In the genomic region with DNA sequence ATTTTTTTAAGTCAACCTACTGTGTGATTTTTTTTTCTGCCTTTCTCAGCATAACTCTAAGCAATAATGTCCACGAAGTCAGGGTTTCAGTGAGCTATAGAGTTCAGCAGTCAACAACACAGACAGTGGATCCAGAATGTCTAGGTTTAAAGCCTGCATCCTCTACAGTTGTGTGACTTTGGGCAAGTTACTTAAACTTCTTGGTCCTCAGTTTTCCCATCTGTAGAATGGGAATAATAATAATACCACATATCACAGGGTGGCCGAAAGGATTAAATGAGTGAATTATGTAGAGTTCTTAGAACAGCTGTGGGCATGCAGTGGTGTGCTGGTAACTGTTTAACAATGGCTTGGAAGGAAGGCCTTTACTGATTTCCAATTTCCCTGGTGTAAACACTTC, we compare ENCODE assay signal across 22 cellular contexts.
"Had no signal": no experiment of that assay in that cellular context is flagged by ENCODE, and none has a peak within 500 bp of the region (broad histone marks: within the 10 kb centered on the region; RNA-seq: fewer than 3 reads in every experiment).

No MANE protein-coding gene starts in this region.

- ATAC-seq: foreskin keratinocyte; left cardiac atrium; lower lobe of right lung; pancreas; right cardiac atrium; stimulated activated effector memory CD8-positive, alpha-beta T cell treated with anti-CD3 and anti-CD28 coated beads, Interleukin-12 subunit alpha, Interleukin-12 subunit beta, amount 100 ng/mL, for 72 hours; stimulated activated naive CD8-positive, alpha-beta T cell treated with anti-CD3 and anti-CD28 coated beads, Interleukin-15, Interleukin-2, amounts not matched to agents 100 U/mL and 50 U/mL, for 24 hours had no signal

- H3K27ac ChIP-seq: colonic mucosa, foreskin keratinocyte, hepatocyte, left ventricle myocardium inferior, lower lobe of right lung, pancreas, suprapubic skin, thyroid gland, uterus had no signal

- H3K27me3 Mint-ChIP-seq: progenitor cell of endocrine pancreas, type B pancreatic cell had no signal

- H3K9me3 Mint-ChIP-seq: memory B cell; naive B cell; neural crest cell; stimulated activated effector memory CD8-positive, alpha-beta T cell treated with anti-CD3 and anti-CD28 coated beads, Interleukin-12 subunit alpha, Interleukin-12 subunit beta, amount 100 ng/mL, for 72 hours; type B pancreatic cell had no signal

- H3K4me1 ChIP-seq: foreskin keratinocyte, left ventricle myocardium inferior, lower lobe of right lung, pancreas, suprapubic skin, thyroid gland, uterus had no signal

- FAIRE-seq: kidney, pancreas had no signal

- DNase-seq: colonic mucosa; foreskin keratinocyte; kidney; left cardiac atrium; left ventricle myocardium inferior; lower lobe of right lung; naive B cell; nucleus accumbens; pancreas; stimulated activated CD4-positive, alpha-beta T cell treated with anti-CD3 and anti-CD28 coated beads, Interleukin-4, amount 100 ng/mL, for 1 hour; stimulated activated CD8-positive, alpha-beta memory T cell treated with anti-CD3 and anti-CD28 coated beads, Interleukin-4, amount 100 ng/mL, for 48 hours; stimulated activated naive CD8-positive, alpha-beta T cell treated with anti-CD3 and anti-CD28 coated beads, Interleukin-15, Interleukin-2, amounts not matched to agents 100 U/mL and 50 U/mL, for 24 hours; thyroid gland; uterus had no signal

- H2AFZ ChIP-seq: hepatocyte had no signal

- H3K27me3 ChIP-seq: colonic mucosa, hepatocyte, pancreas, thyroid gland, uterus had no signal

- H3K36me3 ChIP-seq: colonic mucosa, left ventricle myocardium inferior, lower lobe of right lung, pancreas, suprapubic skin, thyroid gland, uterus had no signal

- H3K4me3 ChIP-seq: colonic mucosa, hepatocyte, left ventricle myocardium inferior, lower lobe of right lung, pancreas, suprapubic skin, thyroid gland, uterus had no signal

- H3K9me3 ChIP-seq: colonic mucosa, left ventricle myocardium inferior, lower lobe of right lung, pancreas, suprapubic skin, thyroid gland, uterus had no signal

- H3K79me2 ChIP-seq: hepatocyte had no signal

- H3K27ac Mint-ChIP-seq: memory B cell; progenitor cell of endocrine pancreas; stimulated activated effector memory CD8-positive, alpha-beta T cell treated with anti-CD3 and anti-CD28 coated beads, Interleukin-12 subunit alpha, Interleukin-12 subunit beta, amount 100 ng/mL, for 72 hours; type B pancreatic cell had no signal

- H3K36me3 Mint-ChIP-seq: type B pancreatic cell had no signal

- H3K4me3 Mint-ChIP-seq: memory B cell; neural crest cell; stimulated activated effector memory CD8-positive, alpha-beta T cell treated with anti-CD3 and anti-CD28 coated beads, Interleukin-12 subunit alpha, Interleukin-12 subunit beta, amount 100 ng/mL, for 72 hours; type B pancreatic cell had no signal

- H3K4me2 ChIP-seq: hepatocyte had no signal
